In genomic region chr11:68524681-68525080, GRCh38 we compare ENCODE assay signal across 13 cellular contexts.
A peak's percentile ranks its signal among the peaks of the same experiment; 100 is the strongest.
DNase-seq lines count a peak whose midpoint lies in the region; ATAC-seq and TF ChIP-seq lines count a peak whose summit lies in the region.
"Had no signal": no experiment of that assay in that cellular context is flagged by ENCODE, and none has a peak within 500 bp of the region (broad histone marks: within the 10 kb centered on the region; RNA-seq: fewer than 3 reads in every experiment).

No MANE protein-coding gene starts in this region.

- H3K4me1 ChIP-seq in H9 (ENCODE audit: insufficient read depth, low read length), result 0 out of 2 replicates have a peak, but pooled peaks cover 9% of the 10 kb centered on the region
- H3K4me1 ChIP-seq in body of pancreas, result peaks cover 23% of the 10 kb centered on the region

- no peaks in the 10 kb centered on the region for H3K23me2 ChIP-seq in H9 (ENCODE audit: insufficient read length, low read depth, low read length, poor library complexity, severe bottlenecking)

- H3T11ph ChIP-seq in H9 (ENCODE audit: low read length), result no peak overlapping the region

- H3K27me3 Mint-ChIP-seq in H9 (ENCODE audit: low read depth) (no peaks in the 10 kb centered on the region), endothelial cell (ENCODE audit: unreplicated experiment) (no peaks in the 10 kb centered on the region)
- H3K27me3 Mint-ChIP-seq: activated CD4-positive, alpha-beta T cell treated with anti-CD3 and anti-CD28 coated beads, Interleukin-2, amount 10 ng/mL, durations not matched to agents 24 days and 14 days had no signal

- H2BK20ac ChIP-seq in H9 (ENCODE audit: low read depth, low read length, poor library complexity, severe bottlenecking), result no peak overlapping the region

- peaks cover 12% of the 10 kb centered on the region for H3K79me1 ChIP-seq in H9 (ENCODE audit: insufficient read depth, low read depth, low read length, poor library complexity, severe bottlenecking)

- TF ChIP-seq POLR2A in body of pancreas (IDR thresholded peaks at IDR 0.05), result no peak

- H4K91ac ChIP-seq in H9 (ENCODE audit: insufficient read length, low read depth, low read length), result no peak overlapping the region

- no peak for ATAC-seq in body of pancreas

- H3K4ac ChIP-seq in H9 (ENCODE audit: low read depth, low read length), result no peak overlapping the region

- H3K36me3 Mint-ChIP-seq in H9 (ENCODE audit: insufficient read depth in 1 of 3, low read depth in 3 of 3), result peaks cover 25 to 91% (median 77%) of the 10 kb centered on the region in 3 experiments; a peak in 6 of 7 replicates
- H3K36me3 Mint-ChIP-seq in endothelial cell (ENCODE audit: low read depth, unreplicated experiment), result peaks cover 39% of the 10 kb centered on the region

- H3K4me1 Mint-ChIP-seq in H9 (peaks cover under 1 to 7% of the 10 kb centered on the region in 2 experiments; a peak in 2 of 4 replicates), endothelial cell (ENCODE audit: unreplicated experiment) (peaks cover 66% of the 10 kb centered on the region)

- H3K18ac ChIP-seq in H9 (ENCODE audit: insufficient read length, low read depth, low read length), result no peak overlapping the region

- no peak overlapping the region for H2AFZ ChIP-seq in H9 (ENCODE audit: low read length)

- peaks cover 6% of the 10 kb centered on the region; the same call in 1 of the 2 replicates for H3K79me2 ChIP-seq in H9 (ENCODE audit: insufficient read depth, low read length)

- H3K9ac ChIP-seq in H9 (ENCODE audit: extremely low read depth, insufficient read length, low read length), result no peak overlapping the region

- no peak overlapping the region for H3K4me3 ChIP-seq in body of pancreas
- H3K4me3 ChIP-seq: prostate gland had no signal

- DNase-seq in H9 (no peak), endothelial cell (ENCODE audit: low spot score) (no peak), myocyte (ENCODE audit: low read depth) (peak; percentile 51), NCI-H187 (lab: John Stamatoyannopoulos, UW) (no peak), NCI-H748 (lab: John Stamatoyannopoulos, UW; ENCODE audit: unreplicated experiment) (no peak), body of pancreas (no peak), COLO668 (lab: John Stamatoyannopoulos, UW; ENCODE audit: unreplicated experiment) (no peak)
- DNase-seq: activated CD4-positive, alpha-beta T cell treated with anti-CD3 and anti-CD28 coated beads, Interleukin-2, amount 10 ng/mL, durations not matched to agents 24 days and 14 days; activated gamma-delta T cell; NCI-H2227 treated with DMSO at 0.1 percent for 48 hours; stimulated activated CD4-positive, alpha-beta T cell treated with anti-CD3 and anti-CD28 coated beads, Interleukin-2, amount 100 ng/mL, for 24 hours had no signal

- H3K4me2 ChIP-seq in H9 (ENCODE audit: insufficient read depth, insufficient read length, low read length), result no peak overlapping the region

- TF ChIP-seq CTCF in 22Rv1 (IDR thresholded peaks at IDR 0.05), result no peak
- no peak for TF ChIP-seq CTCF in H9 (conservative IDR thresholded peaks at IDR 0.05)
- no peak for TF ChIP-seq CTCF in endothelial cell (IDR thresholded peaks at IDR 0.05; ENCODE audit: unreplicated experiment)
- no peak for TF ChIP-seq CTCF in body of pancreas (IDR thresholded peaks at IDR 0.05)

- 0 out of 2 replicates have a peak overlapping the region, but pooled peaks have one; percentile 49 for H3K14ac ChIP-seq in H9 (ENCODE audit: insufficient read depth, low read length)

- H4K8ac ChIP-seq in H9 (replicated peaks; ENCODE audit: insufficient read length, low read depth, low read length), result no peak overlapping the region

- H3K4me3 Mint-ChIP-seq in H9 (no peak overlapping the region), endothelial cell (ENCODE audit: unreplicated experiment) (peak overlapping the region; percentile 22)
- H3K4me3 Mint-ChIP-seq: activated CD4-positive, alpha-beta T cell treated with anti-CD3 and anti-CD28 coated beads, Interleukin-2, amount 10 ng/mL, durations not matched to agents 24 days and 14 days had no signal

- no peak overlapping the region for H3K23ac ChIP-seq in H9 (ENCODE audit: insufficient read length, low read depth, low read length)

- H2BK12ac ChIP-seq in H9 (ENCODE audit: insufficient read length, low read depth, low read length), result no peak overlapping the region

- H4K5ac ChIP-seq in H9 (ENCODE audit: insufficient read length, low read depth, low read length), result no peak overlapping the region

- no peak overlapping the region for H2BK15ac ChIP-seq in H9 (ENCODE audit: low read depth, low read length)

- H3K36me3 ChIP-seq in body of pancreas (replicated peaks in 1 of 2; ENCODE audit: insufficient read depth in 1 of 2, low read depth in 2 of 2), result peaks cover 0 to 9% of the 10 kb centered on the region in 2 donors
- H3K36me3 ChIP-seq: prostate gland had no signal

- no peak overlapping the region for H2BK5ac ChIP-seq in H9 (ENCODE audit: insufficient read length, low read length)

- H3K56ac ChIP-seq in H9 (ENCODE audit: insufficient read length, low read depth, low read length), result no peak overlapping the region

- no peaks in the 10 kb centered on the region for H3K27me3 ChIP-seq in H9 (ENCODE audit: insufficient read depth, low read length)
- H3K27me3 ChIP-seq in body of pancreas, result no peaks in the 10 kb centered on the region

- H2AK5ac ChIP-seq in H9 (ENCODE audit: insufficient read length, low read length), result no peak overlapping the region

- H3K27ac Mint-ChIP-seq in H9 (peak overlapping the region in 2 of 3 experiments; percentile 3 to 17; a peak in 1 of 7 replicates), endothelial cell (ENCODE audit: unreplicated experiment) (peak overlapping the region; percentile 99)

- no peak overlapping the region for H2BK120ac ChIP-seq in H9 (ENCODE audit: low read depth, low read length, poor library complexity, severe bottlenecking)

- WGBS in H9 (ENCODE audit: extremely low coverage, insufficient read length, low lambda C conversion rate), result no CpG with 5 or more reads among the region's 2 CpGs
- WGBS in body of pancreas, 2 donors, result 78 to 89% methylated on average over 2 of the region's 2 CpGs

- no peaks in the 10 kb centered on the region for H4K20me1 ChIP-seq in H9 (ENCODE audit: control insufficient read depth, insufficient read depth, insufficient read length)

- H3K9me3 ChIP-seq in H9 (ENCODE audit: control insufficient read depth, low read depth, low read length), result no peaks in the 10 kb centered on the region
- no peaks in the 10 kb centered on the region for H3K9me3 ChIP-seq in body of pancreas
- H3K9me3 ChIP-seq: prostate gland had no signal

- no peaks in the 10 kb centered on the region for H3K9me3 Mint-ChIP-seq in H9
- H3K9me3 Mint-ChIP-seq in endothelial cell (ENCODE audit: unreplicated experiment), result no peaks in the 10 kb centered on the region
- H3K9me3 Mint-ChIP-seq: activated CD4-positive, alpha-beta T cell treated with anti-CD3 and anti-CD28 coated beads, Interleukin-2, amount 10 ng/mL, durations not matched to agents 24 days and 14 days had no signal

- H3K27ac ChIP-seq in 22Rv1 (peak overlapping the region; percentile 17; the same call in 1 of the 2 replicates), H9 (ENCODE audit: insufficient read length, low read depth, low read length) (peak overlapping the region; percentile 36), body of pancreas (no peak overlapping the region)

- intact Hi-C loops in body of pancreas (cut with DNase I), result no loop called here

Comparison
In these comparisons a context has a peak if more than half of its experiments do, and no peak if none do; other contexts are left out.
1. H3K27ac ChIP-seq: peak in 22Rv1 (single experiment) and H9 (single experiment); none in body of pancreas (0 of 4).